In genomic region chr9:37464006-37464405, GRCh38 we compare ENCODE assay signal across 8 cellular contexts. TPM values are rescaled to one million over a fixed set of nuclear protein-coding genes. Genes with fewer than 3 reads are reported as not detected.
DNase-seq lines count a peak whose midpoint lies in the region; ATAC-seq and TF ChIP-seq lines count a peak whose summit lies in the region.

No MANE protein-coding gene starts in this region.

- peak overlapping the region; percentile 75 for H2AFZ ChIP-seq in GM23248

- H3K9me3 ChIP-seq in GM23248 (ENCODE audit: low read depth) (no peaks in the 10 kb centered on the region), gastrocnemius medialis (no peaks in the 10 kb centered on the region)

- 2 to 5% methylated on average over 3 of the region's 3 CpGs for WGBS in GM23248 (ENCODE audit: low coverage in 1 of 2, low lambda C conversion rate in 2 of 2, missing lambda C conversion rate in 2 of 2), 2 experiments

- POLR2A ChIA-PET in T-cell (lab: Charles Lee) = interaction anchor here in 1 of 2 donors (2.0 kb wide), 1 partner anchor 22 kb away, joined by 10 read pairs; the partner anchor contains the start of gene POLR1E

- H3K36me3 Mint-ChIP-seq in T-cell = peaks cover 8% of the 10 kb centered on the region

- peaks cover 35 to 42% (median 40%) of the 10 kb centered on the region in 3 donors for H3K4me1 Mint-ChIP-seq in T-cell

- H3K27me3 Mint-ChIP-seq in T-cell = no peaks in the 10 kb centered on the region

- peak overlapping the region; percentile 63 to 93 for H3K27ac Mint-ChIP-seq in T-cell

- peaks cover 15% of the 10 kb centered on the region; the same call in 1 of the 2 replicates for H3F3A ChIP-seq in GM23248 (ENCODE audit: insufficient read depth)

- DNase-seq in GM23248 (peak; percentile 57), T-cell (no peak), fibroblast of pulmonary artery (ENCODE audit: low read depth) (no peak), gastrocnemius medialis (no peak), NCI-H187 (lab: John Stamatoyannopoulos, UW) (no peak), anterior cingulate cortex (lab: John Stamatoyannopoulos, UW) (no peak)

- H3K4me2 ChIP-seq in GM23248 (ENCODE audit: unreplicated experiment) = peak overlapping the region; percentile 94

- intact Hi-C loops in gastrocnemius medialis (cut with DNase I; ENCODE audit: low total_unique reads) = loop anchor here (2.0 to 10.0 kb wide), 2 partner anchors 41 to 339 kb away; partner anchors contain the start of genes GRHPR and ZCCHC7

- peaks cover 15% of the 10 kb centered on the region for H3K4me1 ChIP-seq in GM23248 (ENCODE audit: insufficient read depth)
- H3K4me1 ChIP-seq in gastrocnemius medialis = peaks cover 26 to 27% of the 10 kb centered on the region in 2 donors

- H3K79me2 ChIP-seq in GM23248 (ENCODE audit: insufficient read depth) = peaks cover 56% of the 10 kb centered on the region

- H3K9me3 Mint-ChIP-seq in T-cell = no peaks in the 10 kb centered on the region

- no peak for TF ChIP-seq CTCF in fibroblast of pulmonary artery (IDR thresholded peaks at IDR 0.05; ENCODE audit: low read length, missing control alignments)
- no peak for TF ChIP-seq CTCF in gastrocnemius medialis (IDR thresholded peaks at IDR 0.05 in 4 of 5, conservative IDR thresholded peaks at IDR 0.05 in 1 of 5)

- H3K36me3 ChIP-seq in GM23248 (ENCODE audit: low read depth) (no peaks in the 10 kb centered on the region), gastrocnemius medialis (no peaks in the 10 kb centered on the region)

- ATAC-seq in T-cell (replicated peaks in 1 of 4) (no peak), gastrocnemius medialis (no peak), HG02981 (IDR thresholded peaks at IDR 0.05; ENCODE audit: unreplicated experiment) (no peak), GM21717 (IDR thresholded peaks at IDR 0.05; ENCODE audit: unreplicated experiment) (no peak)

- peak overlapping the region; percentile 98 for H3K27ac ChIP-seq in GM23248
- peak overlapping the region; percentile 91 to 100 (median 97) for H3K27ac ChIP-seq in gastrocnemius medialis

- peak overlapping the region; percentile 91 to 96 (median 94) for H3K4me3 Mint-ChIP-seq in T-cell

- H3K4me3 ChIP-seq in GM23248 = peak overlapping the region; percentile 83
- H3K4me3 ChIP-seq in fibroblast of pulmonary artery (replicated peaks; ENCODE audit: low read depth, low read length) = peak overlapping the region; percentile 92
- peak overlapping the region; percentile 70 to 92 (median 90) for H3K4me3 ChIP-seq in gastrocnemius medialis

- H4K20me1 ChIP-seq in GM23248 (ENCODE audit: insufficient read depth) = no peaks in the 10 kb centered on the region

- no peaks in the 10 kb centered on the region for H3K9me2 ChIP-seq in GM23248 (ENCODE audit: insufficient read depth)

- H3K27me3 ChIP-seq in GM23248 (replicated peaks; ENCODE audit: insufficient read depth) = no peaks in the 10 kb centered on the region
- H3K27me3 ChIP-seq in gastrocnemius medialis = no peaks in the 10 kb centered on the region

- in situ Hi-C loops in GM23248 (cut with MboI) (no loop called here), gastrocnemius medialis (cut with MboI; ENCODE audit: low sequenced_read_pairs in 4 of 4) (loop anchor here in 2 of 4 donors (10.0 to 25.0 kb wide), 3 partner anchors 49 to 598 kb away; partner anchors contain the start of genes SHB (in 1 of the 2) and TOMM5 (in 1 of the 2))

- CTCF ChIA-PET in T-cell (lab: Charles Lee) = no interaction called here

- TF ChIP-seq POLR2A in gastrocnemius medialis (IDR thresholded peaks at IDR 0.05) = no peak

- H3K9ac ChIP-seq in GM23248 = peak overlapping the region; percentile 92

RNA-seq across cellular contexts. Expression of gene ZBTB5, which starts 1.2 kb away (rescaled TPM):
- total RNA-seq in GM23248 (2014; rRNA removed; shearing (Covaris generic)) = 8.3 and 8.7 TPM in 2 replicates
- 1.8 and 1.9 TPM in 2 replicates for polyA plus RNA-seq in GM23248 (2016; fragmentation: Nextera tagmentation; extraction: Ambion mirVana)
- total RNA-seq in T-cell (10 to 100 TPM; 12.5 to 14.3 (median 13.3) TPM), gastrocnemius medialis (1 to 10 TPM; 5.6 to 7.0 (median 6.7) TPM)

RNA-seq across cellular contexts. Expression of gene POLR1E, which starts 21.7 kb away (rescaled TPM):
- 27.5 and 27.8 TPM in 2 replicates for total RNA-seq in GM23248 (2014; rRNA removed; shearing (Covaris generic))
- polyA plus RNA-seq in GM23248 (2016; fragmentation: Nextera tagmentation; extraction: Ambion mirVana) = 16.5 and 16.9 TPM in 2 replicates
- total RNA-seq in T-cell (10 to 100 TPM; 31.5 to 37.4 (median 35.0) TPM), gastrocnemius medialis (10 to 100 TPM; 16.7 to 22.3 (median 17.6) TPM)

RNA-seq across cellular contexts. Expression of gene GRHPR, which starts 41.5 kb away (rescaled TPM):
- total RNA-seq in GM23248 (2014; rRNA removed; shearing (Covaris generic)) = 146 and 160 TPM in 2 replicates
- polyA plus RNA-seq in GM23248 (2016; fragmentation: Nextera tagmentation; extraction: Ambion mirVana) = 124 and 125 TPM in 2 replicates
- total RNA-seq in T-cell = 10 to 100 TPM; 33.3 to 63.8 (median 43.9) TPM
- total RNA-seq in gastrocnemius medialis = 100 to 1,000 TPM; 119 to 138 (median 128) TPM
